18 cellular contexts compared by ENCODE assay signal in the genomic region with DNA sequence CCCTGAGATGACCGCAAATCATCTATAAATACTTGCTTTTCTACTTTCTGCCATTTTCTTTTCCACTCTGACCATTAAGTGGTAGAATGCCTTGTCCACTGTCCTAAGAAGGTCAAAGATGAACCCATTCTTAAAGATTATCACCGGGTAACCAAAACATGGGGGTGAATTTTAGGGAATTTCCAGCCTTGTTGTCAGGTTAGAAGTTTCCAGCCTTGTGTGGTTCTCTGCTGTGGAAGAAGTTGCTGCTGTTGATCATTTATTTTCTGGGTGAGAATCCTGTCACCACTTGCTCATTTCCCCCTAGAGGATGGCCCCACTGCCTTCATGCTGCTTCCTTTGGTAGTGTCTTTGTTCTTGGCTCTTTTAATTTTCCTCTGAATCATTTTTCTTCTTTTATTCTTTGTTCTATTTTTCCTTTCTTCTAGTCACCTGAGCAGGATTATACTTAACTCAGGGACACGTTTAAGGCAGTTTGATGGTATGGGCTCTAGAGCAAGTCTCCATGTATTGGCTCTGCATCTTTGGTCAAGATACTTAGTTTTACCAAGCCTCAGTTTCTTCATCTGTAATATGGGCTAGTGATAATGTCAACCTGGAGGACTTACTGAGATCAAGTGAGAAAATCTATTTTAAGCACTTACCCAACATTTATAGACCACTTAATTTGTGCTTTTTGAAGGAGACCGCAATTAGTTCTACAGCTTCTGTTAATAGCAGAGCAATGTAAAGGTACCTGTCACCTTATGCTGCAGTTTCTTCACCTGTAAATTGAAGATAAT.
A peak's percentile ranks its signal among the peaks of the same experiment; 100 is the strongest.
DNase-seq lines count a peak whose midpoint lies in the region; ATAC-seq, FAIRE-seq and TF ChIP-seq lines count a peak whose summit lies in the region.
"Had no signal": no experiment of that assay in that cellular context is flagged by ENCODE, and none has a peak within 500 bp of the region (broad histone marks: within the 10 kb centered on the region; RNA-seq: fewer than 3 reads in every experiment).

No MANE protein-coding gene starts in this region.

- H3K27me3 ChIP-seq in GM12878 (replicated peaks in 1 of 2; ENCODE audit: control insufficient read depth in 2 of 2, insufficient read depth in 2 of 2, low read length in 1 of 2) (no peaks in the 10 kb centered on the region), suprapubic skin (no peaks in the 10 kb centered on the region), H7 (ENCODE audit: control insufficient read depth, insufficient read depth, low read length) (no peaks in the 10 kb centered on the region)
- no peaks in the 10 kb centered on the region for H3K27me3 ChIP-seq in CD8-positive, alpha-beta memory T cell (ENCODE audit: insufficient read depth, low read length, poor library complexity, severe bottlenecking)
- H3K27me3 ChIP-seq: heart left ventricle had no signal

- ATAC-seq in HG02798 (IDR thresholded peaks at IDR 0.05; ENCODE audit: poor library complexity, unreplicated experiment) (peak; percentile 52), GM12878 (peak; percentile 78), HG03139 (IDR thresholded peaks at IDR 0.05; ENCODE audit: unreplicated experiment) (no peak)
- ATAC-seq: HCT116, right cardiac atrium had no signal

- SMC1A ChIA-PET in GM12878 (lab: Charles Lee; ENCODE audit: uncharacterized antibody, unreplicated experiment) = interaction anchor here (0.7 to 24.2 kb wide), 17 partner anchors 9 to 194 kb away, joined by 3 to 441 read pairs (median 3); no protein-coding TSS in a partner anchor

- TF ChIP-seq EP300 in GM12878 (IDR thresholded peaks at IDR 0.05; ENCODE audit: borderline replicate concordance in 1 of 2, control insufficient read depth in 1 of 2, low read depth in 2 of 2, low read length in 2 of 2) (peak; percentile 31 to 70; a peak in 3 of 4 replicates), suprapubic skin (IDR thresholded peaks at IDR 0.05) (no peak)

- TF ChIP-seq CTCF in Calu3 (IDR thresholded peaks at IDR 0.05; ENCODE audit: unreplicated experiment) (no peak), GM13976 (IDR thresholded peaks at IDR 0.05; ENCODE audit: borderline replicate concordance, control extremely low read depth, extremely low read depth, insufficient read depth, missing control alignments) (no peak), GM12878 (IDR thresholded peaks at IDR 0.05 in 2 of 3, conservative IDR thresholded peaks at IDR 0.05 in 1 of 3; ENCODE audit: control insufficient read depth in 2 of 3, extremely low read depth in 1 of 3, insufficient read depth in 1 of 3, low read depth in 3 of 3, low read length in 3 of 3) (peak in 1 of 3 experiments; percentile 4; a peak in 1 of 6 replicates), suprapubic skin (IDR thresholded peaks at IDR 0.05) (no peak)

- H3K27me3 Mint-ChIP-seq in Calu3 (ENCODE audit: unreplicated experiment) = no peaks in the 10 kb centered on the region
- H3K27me3 Mint-ChIP-seq in CD8-positive, alpha-beta memory T cell = peaks cover 0 to 1% of the 10 kb centered on the region in 2 donors

- FAIRE-seq in GM12878 (lab: Jason Lieb, UNC) = peak; percentile 66
- FAIRE-seq: bronchial epithelial cell, G401.6 had no signal

- 72% methylated on average over 4 of the region's 4 CpGs for WGBS in GM12878 (ENCODE audit: insufficient coverage, insufficient replicate concordance, low lambda C conversion rate, missing lambda C conversion rate)
- WGBS in suprapubic skin = 86% methylated on average over 4 of the region's 4 CpGs

- H4K20me1 ChIP-seq in GM12878 (ENCODE audit: control insufficient read depth, insufficient read depth) = no peaks in the 10 kb centered on the region

- peaks cover 31% of the 10 kb centered on the region for H3K4me1 ChIP-seq in GM12878 (ENCODE audit: control insufficient read depth, insufficient read depth, low read length)
- H3K4me1 ChIP-seq in suprapubic skin = no peaks in the 10 kb centered on the region
- peaks cover 1% of the 10 kb centered on the region for H3K4me1 ChIP-seq in CD8-positive, alpha-beta memory T cell (ENCODE audit: insufficient read depth, low read length)

- H3K4me1 Mint-ChIP-seq in Calu3 (ENCODE audit: low read depth, unreplicated experiment) = peaks cover 34% of the 10 kb centered on the region
- H3K4me1 Mint-ChIP-seq in CD8-positive, alpha-beta memory T cell = peaks cover 20 to 29% (median 25%) of the 10 kb centered on the region in 3 donors

- POLR2A ChIA-PET in GM12878 (lab: Charles Lee) = interaction anchor here (0.6 to 7.6 kb wide), 7 partner anchors 8 to 131 kb away, joined by 3 to 62 read pairs (median 6); no protein-coding TSS in a partner anchor
- POLR2A ChIA-PET in CD8-positive, alpha-beta memory T cell (lab: Charles Lee) = no interaction called here

- H3K27ac ChIP-seq in GM12878 (ENCODE audit: control insufficient read depth, insufficient read depth) = peak overlapping the region; percentile 65; the same call in 1 of the 2 replicates
- no peak overlapping the region for H3K27ac ChIP-seq in suprapubic skin
- H3K27ac ChIP-seq in CD8-positive, alpha-beta memory T cell (ENCODE audit: low read depth, low read length) = no peak overlapping the region
- H3K27ac ChIP-seq: left ventricle myocardium inferior had no signal

- H3K9me3 Mint-ChIP-seq in Calu3 (ENCODE audit: low read depth, unreplicated experiment) = no peaks in the 10 kb centered on the region
- H3K9me3 Mint-ChIP-seq in CD8-positive, alpha-beta memory T cell = no peaks in the 10 kb centered on the region
- H3K9me3 Mint-ChIP-seq: nephron progenitor cell had no signal

- DNase-seq in Calu3 (no peak), GM13976 (ENCODE audit: low spot score) (peak; percentile 27), GM12878 (ENCODE audit: low read depth, low spot score) (no peak), suprapubic skin (ENCODE audit: low spot score in 2 of 2) (no peak), H7 (no peak)
- no peak for DNase-seq in CD8-positive, alpha-beta memory T cell
- DNase-seq: C1 segment of cervical spinal cord, heart left ventricle, left ventricle myocardium inferior, NCI-H2029, nephron progenitor cell, right cardiac atrium, SIG-M5 had no signal

- H3K4me3 Mint-ChIP-seq in Calu3 (ENCODE audit: low read depth, unreplicated experiment) = no peak overlapping the region
- no peak overlapping the region for H3K4me3 Mint-ChIP-seq in CD8-positive, alpha-beta memory T cell
- H3K4me3 Mint-ChIP-seq: nephron progenitor cell had no signal

- no peaks in the 10 kb centered on the region; the same call in 1 of the 2 replicates for H3K79me2 ChIP-seq in GM12878 (ENCODE audit: control insufficient read depth, insufficient read depth, low read length)

- H3K4me3 ChIP-seq in GM12878 (no peak overlapping the region), suprapubic skin (no peak overlapping the region), H7 (ENCODE audit: insufficient read depth, low read depth, low read length) (no peak overlapping the region)
- H3K4me3 ChIP-seq in CD8-positive, alpha-beta memory T cell (ENCODE audit: low read length) = no peak overlapping the region
- H3K4me3 ChIP-seq: heart left ventricle, left ventricle myocardium inferior had no signal

- H3K9ac ChIP-seq in GM12878 (ENCODE audit: control insufficient read depth, insufficient read depth, low read length) = no peak overlapping the region

- CTCF ChIA-PET in Calu3 (lab: Charles Lee) (no interaction called here), GM12878 (lab: Yijun Ruan, JAX) (interaction anchor here (1.0 to 2.6 kb wide), 6 partner anchors 13 to 152 kb away, joined by 3 to 14 read pairs (median 4); no protein-coding TSS in a partner anchor)
- CTCF ChIA-PET in CD8-positive, alpha-beta memory T cell (lab: Charles Lee) = no interaction called here

- no peak overlapping the region for H3K4me2 ChIP-seq in GM12878 (ENCODE audit: control insufficient read depth, insufficient read depth)

- no peak overlapping the region for H2AFZ ChIP-seq in GM12878 (ENCODE audit: control insufficient read depth, low read depth, low read length)

- in situ Hi-C loops in GM13976 (cut with MboI; ENCODE audit: low sequenced_read_pairs, unreplicated experiment) (no loop called here), GM12878 (cut with MboI) (no loop called here)

- TF ChIP-seq POLR2A in GM12878 (IDR thresholded peaks at IDR 0.05; ENCODE audit: low read depth, low read length) (no peak), suprapubic skin (IDR thresholded peaks at IDR 0.05) (no peak)

- BruUV-seq in Calu3 (replicated peaks; lab: Mats Ljungman, UMichigan) (no TSS peak), GM12878 (replicated peaks; lab: Mats Ljungman, UMichigan) (no TSS peak)

- intact Hi-C loops in Calu3 (cut with micrococcal nuclease; ENCODE audit: unreplicated experiment) = no loop called here
- intact Hi-C loops in GM12878 (cut with micrococcal nuclease; ENCODE audit: unreplicated experiment) = loop anchor here (2.0 kb wide), 1 partner anchor 14 kb away; no protein-coding TSS in a partner anchor

- peak overlapping the region; percentile 19 for H3K27ac Mint-ChIP-seq in Calu3 (ENCODE audit: unreplicated experiment)
- H3K27ac Mint-ChIP-seq in CD8-positive, alpha-beta memory T cell = peak overlapping the region in 3 of 8 donors; percentile 1 to 56 (median 3)
- H3K27ac Mint-ChIP-seq: nephron progenitor cell had no signal

- H3K36me3 Mint-ChIP-seq in Calu3 (ENCODE audit: insufficient read depth, unreplicated experiment) = peaks cover 11% of the 10 kb centered on the region
- peaks cover 13 to 55% (median 29%) of the 10 kb centered on the region in 3 donors for H3K36me3 Mint-ChIP-seq in CD8-positive, alpha-beta memory T cell

- peaks cover 0 to 2% of the 10 kb centered on the region in 2 experiments; a peak in 1 of 4 replicates for H3K36me3 ChIP-seq in GM12878 (ENCODE audit: control insufficient read depth in 2 of 2, insufficient read depth in 2 of 2, low read length in 1 of 2)
- peaks cover 3% of the 10 kb centered on the region for H3K36me3 ChIP-seq in suprapubic skin
- no peaks in the 10 kb centered on the region for H3K36me3 ChIP-seq in H7 (replicated peaks; ENCODE audit: control insufficient read depth, insufficient read depth, low read length)
- no peaks in the 10 kb centered on the region for H3K36me3 ChIP-seq in CD8-positive, alpha-beta memory T cell (ENCODE audit: insufficient read depth, low read length)

- no peak for TF ChIP-seq RAD21 in GM12878 (IDR thresholded peaks at IDR 0.05; ENCODE audit: insufficient read depth, low read depth, low read length)

- RAD21 ChIA-PET in GM12878 (lab: Charles Lee; ENCODE audit: unreplicated experiment) = interaction anchor here (0.8 to 5.0 kb wide), 16 partner anchors 11 to 393 kb away, joined by 3 to 47 read pairs (median 5); no protein-coding TSS in a partner anchor

- no peaks in the 10 kb centered on the region; the same call in 2 of the 3 replicates for H3K9me3 ChIP-seq in GM12878 (replicated peaks; ENCODE audit: control insufficient read depth, insufficient read depth, low read length)
- no peaks in the 10 kb centered on the region for H3K9me3 ChIP-seq in suprapubic skin
- no peaks in the 10 kb centered on the region for H3K9me3 ChIP-seq in CD8-positive, alpha-beta memory T cell (ENCODE audit: low read length)
- H3K9me3 ChIP-seq: heart left ventricle, left ventricle myocardium inferior had no signal

TF ChIP-seq in GM12878, 131 proteins besides CTCF, POLR2A, EP300 and RAD21 (continues in another document):
- TF ChIP-seq RELA (IDR thresholded peaks at IDR 0.05; ENCODE audit: borderline replicate concordance, partially characterized antibody) = peak; percentile 95
- peak; percentile 12; the same call in 1 of the 2 replicates for TF ChIP-seq CREM (IDR thresholded peaks at IDR 0.05; ENCODE audit: low read depth)
- TF ChIP-seq HCFC1 (IDR thresholded peaks at IDR 0.05; ENCODE audit: low read length) = no peak
